Comparison of ENCODE assay signal across 16 cellular contexts in genomic region chr21:43366656-43367055, GRCh38.
DNase-seq lines count a peak whose midpoint lies in the region; ATAC-seq and TF ChIP-seq lines count a peak whose summit lies in the region.
"Had no signal": no experiment of that assay in that cellular context is flagged by ENCODE, and none has a peak within 500 bp of the region (broad histone marks: within the 10 kb centered on the region; RNA-seq: fewer than 3 reads in every experiment).

No MANE protein-coding gene starts in this region.

- TF ChIP-seq CTCF in chondrocyte (IDR thresholded peaks at IDR 0.05) (no peak), Caco-2 (IDR thresholded peaks at IDR 0.05; ENCODE audit: insufficient read depth in 1 of 2, low read depth in 1 of 2, low read length in 1 of 2, severe bottlenecking in 1 of 2, unreplicated experiment in 1 of 2) (no peak), esophagus muscularis mucosa (IDR thresholded peaks at IDR 0.05) (no peak)

- no peak overlapping the region for H3K23ac ChIP-seq in trophoblast cell (ENCODE audit: low read length)

- no TSS peak for BruUV-seq in Caco-2 (replicated peaks; lab: Mats Ljungman, UMichigan)

- no peak overlapping the region for H2BK5ac ChIP-seq in trophoblast cell (ENCODE audit: low read depth, low read length, poor library complexity)

- intact Hi-C loops in right cardiac atrium (cut with DNase I) (no loop called here), left cardiac atrium (cut with DNase I) (no loop called here), Caco-2 (cut with micrococcal nuclease; ENCODE audit: unreplicated experiment) (no loop called here), esophagus muscularis mucosa (cut with DNase I) (no loop called here)

- H2AK5ac ChIP-seq in trophoblast cell (ENCODE audit: low read length) = no peak overlapping the region

- CTCF ChIA-PET in Caco-2 (lab: Charles Lee) = no interaction called here

- H2AFZ ChIP-seq in trophoblast cell (ENCODE audit: insufficient read depth, low read length, poor library complexity) = no peak overlapping the region
- H2AFZ ChIP-seq: GM23248 had no signal

- H3K4me3 ChIP-seq in right cardiac atrium (ENCODE audit: low read length) (no peak overlapping the region), trophoblast cell (ENCODE audit: low read depth, low read length) (peak overlapping the region; percentile 3), Caco-2 (ENCODE audit: low read depth, low read length) (no peak overlapping the region), esophagus muscularis mucosa (no peak overlapping the region)
- H3K4me3 ChIP-seq: A549; BLaER1 treated with 17β-estradiol and CSF1 and Interleukin-3, amounts not matched to agents 10 nM and 100 nM; GM23248 had no signal

- H3K27me3 Mint-ChIP-seq in chondrocyte (ENCODE audit: low read depth) (peaks cover 5% of the 10 kb centered on the region), memory B cell (no peaks in the 10 kb centered on the region), Caco-2 (ENCODE audit: insufficient read depth, unreplicated experiment) (no peaks in the 10 kb centered on the region)

- H3K9me3 Mint-ChIP-seq in chondrocyte (ENCODE audit: low read depth) (no peaks in the 10 kb centered on the region), memory B cell (no peaks in the 10 kb centered on the region), Caco-2 (ENCODE audit: unreplicated experiment) (no peaks in the 10 kb centered on the region)
- H3K9me3 Mint-ChIP-seq: CD4-positive, CD25-positive, alpha-beta regulatory T cell; CD8-positive, alpha-beta memory T cell had no signal

- no peak overlapping the region for H2BK120ac ChIP-seq in trophoblast cell (ENCODE audit: insufficient read depth, low read length, poor library complexity)

- H3K79me1 ChIP-seq in trophoblast cell (ENCODE audit: low read length) = no peaks in the 10 kb centered on the region

- no peak for TF ChIP-seq EP300 in esophagus muscularis mucosa (IDR thresholded peaks at IDR 0.05)

- H2BK12ac ChIP-seq in trophoblast cell (ENCODE audit: low read length) = no peak overlapping the region

- no peaks in the 10 kb centered on the region for H3K4me1 ChIP-seq in right cardiac atrium (ENCODE audit: control insufficient read depth, insufficient read depth, low read length)
- H3K4me1 ChIP-seq in trophoblast cell (ENCODE audit: control insufficient read depth in 1 of 2, insufficient read depth in 2 of 2, low read length in 2 of 2) = peaks cover 8 to 10% of the 10 kb centered on the region in 2 experiments
- H3K4me1 ChIP-seq in Caco-2 = no peaks in the 10 kb centered on the region
- peaks cover 3 to 20% (median 15%) of the 10 kb centered on the region in 4 donors for H3K4me1 ChIP-seq in esophagus muscularis mucosa

- H3K36me3 Mint-ChIP-seq in chondrocyte (ENCODE audit: low read depth) (no peaks in the 10 kb centered on the region), memory B cell (no peaks in the 10 kb centered on the region), Caco-2 (ENCODE audit: insufficient read depth, unreplicated experiment) (no peaks in the 10 kb centered on the region)
- H3K36me3 Mint-ChIP-seq: CD4-positive, CD25-positive, alpha-beta regulatory T cell; CD8-positive, alpha-beta memory T cell had no signal

- H3K36me3 ChIP-seq in trophoblast cell (ENCODE audit: control insufficient read depth in 1 of 2, insufficient read depth in 2 of 2, low read length in 2 of 2) = no peaks in the 10 kb centered on the region
- H3K36me3 ChIP-seq in Caco-2 (ENCODE audit: control insufficient read depth, insufficient read depth, low read length) = no peaks in the 10 kb centered on the region
- H3K36me3 ChIP-seq in esophagus muscularis mucosa = no peaks in the 10 kb centered on the region
- H3K36me3 ChIP-seq: BLaER1 treated with 17β-estradiol and CSF1 and Interleukin-3, amounts not matched to agents 10 nM and 100 nM had no signal

- no peaks in the 10 kb centered on the region for H3K79me2 ChIP-seq in trophoblast cell (ENCODE audit: control insufficient read depth, insufficient read depth, low read length, poor library complexity)

- no peak overlapping the region for H3K4me2 ChIP-seq in trophoblast cell (ENCODE audit: low read length)
- H3K4me2 ChIP-seq: A549 had no signal

- no peak overlapping the region for H4K12ac ChIP-seq in trophoblast cell (ENCODE audit: low read depth, low read length)

- H3K14ac ChIP-seq in trophoblast cell (ENCODE audit: low read length) = no peak overlapping the region

- DNase-seq in right cardiac atrium (peak in 2 of 3 donors; percentile 47 to 55), left cardiac atrium (no peak), chondrocyte (ENCODE audit: low spot score) (peak; percentile 74), memory B cell (ENCODE audit: low spot score in 2 of 2) (no peak), trophoblast cell (no peak), Caco-2 (no peak), NCI-H2171 treated with DMSO at 0.1 percent for 48 hours (lab: John Stamatoyannopoulos, UW) (no peak), esophagus muscularis mucosa (ENCODE audit: extremely low spot score) (no peak)
- DNase-seq: CD4-positive, CD25-positive, alpha-beta regulatory T cell; CD8-positive, alpha-beta memory T cell; GDM1; GM23248 had no signal

- no peak overlapping the region for H3K9ac ChIP-seq in trophoblast cell (ENCODE audit: low read length)
- H3K9ac ChIP-seq: BLaER1 treated with 17β-estradiol and CSF1 and Interleukin-3, amounts not matched to agents 10 nM and 100 nM; GM23248 had no signal

- H3K18ac ChIP-seq in trophoblast cell (ENCODE audit: low read length) = no peak overlapping the region

- ATAC-seq in right cardiac atrium (no peak), left cardiac atrium (no peak), memory B cell (ENCODE audit: low read depth) (no peak)
- ATAC-seq: A549, HCT116 had no signal

- no peak overlapping the region for H4K91ac ChIP-seq in trophoblast cell (ENCODE audit: low read depth, low read length)

- H3K4me1 Mint-ChIP-seq in chondrocyte (ENCODE audit: low read depth) (peaks cover 14% of the 10 kb centered on the region), memory B cell (peaks cover 44% of the 10 kb centered on the region), Caco-2 (ENCODE audit: low read depth, unreplicated experiment) (no peaks in the 10 kb centered on the region)

- POLR2A ChIA-PET in Caco-2 (lab: Charles Lee) = no interaction called here

- TF ChIP-seq POLR2A in esophagus muscularis mucosa (IDR thresholded peaks at IDR 0.05; ENCODE audit: low read depth) = no peak

- H3K9me3 ChIP-seq in right cardiac atrium (ENCODE audit: control insufficient read depth, low read length) (no peaks in the 10 kb centered on the region), trophoblast cell (ENCODE audit: insufficient read depth, low read depth, low read length) (peaks cover 8% of the 10 kb centered on the region), Caco-2 (no peaks in the 10 kb centered on the region), esophagus muscularis mucosa (no peaks in the 10 kb centered on the region)
- H3K9me3 ChIP-seq: A549 had no signal

- no peak overlapping the region for H3K27ac Mint-ChIP-seq in chondrocyte (ENCODE audit: unreplicated experiment)
- peak overlapping the region; percentile 82 for H3K27ac Mint-ChIP-seq in memory B cell
- no peak overlapping the region for H3K27ac Mint-ChIP-seq in Caco-2 (ENCODE audit: unreplicated experiment)

- no peak overlapping the region for H3K4ac ChIP-seq in trophoblast cell (ENCODE audit: low read depth, low read length)

- no peaks in the 10 kb centered on the region for H3K27me3 ChIP-seq in right cardiac atrium (ENCODE audit: control insufficient read depth, insufficient read depth)
- no peaks in the 10 kb centered on the region for H3K27me3 ChIP-seq in trophoblast cell (ENCODE audit: insufficient read depth, low read length)
- H3K27me3 ChIP-seq in Caco-2 (replicated peaks; ENCODE audit: control insufficient read depth, insufficient read depth, low read length) = no peaks in the 10 kb centered on the region
- peaks cover 0 to 14% (median 0%) of the 10 kb centered on the region in 4 donors for H3K27me3 ChIP-seq in esophagus muscularis mucosa

- H4K8ac ChIP-seq in trophoblast cell (ENCODE audit: low read depth, low read length) = no peak overlapping the region

- 88% methylated on average over 19 of the region's 19 CpGs for WGBS in right cardiac atrium
- no CpG with 5 or more reads among the region's 19 CpGs for WGBS in trophoblast cell (ENCODE audit: extremely low coverage, insufficient coverage, insufficient read length)
- WGBS in esophagus muscularis mucosa = 86% methylated on average over 8 of the region's 19 CpGs

- H3K4me3 Mint-ChIP-seq in chondrocyte (ENCODE audit: unreplicated experiment) (no peak overlapping the region), memory B cell (no peak overlapping the region), Caco-2 (ENCODE audit: unreplicated experiment) (no peak overlapping the region)
- H3K4me3 Mint-ChIP-seq: CD4-positive, CD25-positive, alpha-beta regulatory T cell had no signal

- H3K27ac ChIP-seq in right cardiac atrium (ENCODE audit: low read length) = no peak overlapping the region
- H3K27ac ChIP-seq in trophoblast cell (ENCODE audit: low read depth, low read length) = no peak overlapping the region
- H3K27ac ChIP-seq in esophagus muscularis mucosa (replicated peaks in 1 of 4) = no peak overlapping the region
- H3K27ac ChIP-seq: 22Rv1; BLaER1 treated with 17β-estradiol and CSF1 and Interleukin-3, amounts not matched to agents 10 nM and 100 nM; GM23248 had no signal

Comparison
In these comparisons a context has a peak if more than half of its experiments do, and no peak if none do; other contexts are left out.
1. DNase-seq: peak in right cardiac atrium (2 of 3) and chondrocyte (single experiment); none in left cardiac atrium (single experiment), memory B cell (0 of 2), trophoblast cell (0 of 2), Caco-2 (0 of 2), NCI-H2171 treated with DMSO at 0.1 percent for 48 hours (single experiment) and esophagus muscularis mucosa (single experiment).